24 cellular contexts compared by ENCODE assay signal in genomic region chr5:115930630-115931337, GRCh38. TPM values are rescaled to one million over a fixed set of nuclear protein-coding genes. Genes with fewer than 3 reads are reported as not detected.
"Had no signal": no experiment of that assay in that cellular context is flagged by ENCODE, and none has a peak within 500 bp of the region (broad histone marks: within the 10 kb centered on the region; RNA-seq: fewer than 3 reads in every experiment).

No MANE protein-coding gene starts in this region.

- DNase-seq: activated CD4-positive, alpha-beta memory T cell treated with anti-CD3 and anti-CD28 coated beads, Interleukin-2, amount 10 ng/mL, durations not matched to agents 7 days and 5 days; activated CD4-positive, alpha-beta T cell treated with anti-CD3 and anti-CD28 coated beads for 4 hours; activated CD4-positive, CD25-positive, alpha-beta regulatory T cell; activated CD8-positive, alpha-beta memory T cell treated with anti-CD3 and anti-CD28 coated beads, Interleukin-2, amount 10 ng/mL, durations not matched to agents 7 days and 5 days; activated T-cell treated with anti-CD3 and anti-CD28 coated beads for 4 hours; colonic mucosa; dorsolateral prefrontal cortex; effector memory CD8-positive, alpha-beta T cell; gastrocnemius medialis; hippocampal formation; left ventricle myocardium inferior; mammary epithelial cell; midbrain; natural killer cell; retina; sigmoid colon; stimulated activated CD4-positive, alpha-beta T cell treated with anti-CD3 and anti-CD28 coated beads, Interleukin-4, amount 100 ng/mL, for 1 hour; stimulated activated naive CD4-positive, alpha-beta T cell; T1000; testis had no signal

- H3K36me3 ChIP-seq: colonic mucosa, gastrocnemius medialis, left ventricle myocardium inferior, sigmoid colon, vagina had no signal

- H3K9me3 ChIP-seq: colonic mucosa, gastrocnemius medialis, left ventricle myocardium inferior, sigmoid colon, testis, vagina had no signal

- H3K27me3 ChIP-seq: colonic mucosa, dorsolateral prefrontal cortex, gastrocnemius medialis, sigmoid colon, testis, vagina had no signal

- H3K4me1 ChIP-seq: colonic mucosa, gastrocnemius medialis, left ventricle myocardium inferior, sigmoid colon, testis, vagina had no signal

- H3K4me3 ChIP-seq: colonic mucosa, dorsolateral prefrontal cortex, gastrocnemius medialis, left ventricle myocardium inferior, sigmoid colon, testis, vagina had no signal

- FAIRE-seq: bronchial epithelial cell, endothelial cell of umbilical vein had no signal

- H3K27ac ChIP-seq: colonic mucosa, dorsolateral prefrontal cortex, gastrocnemius medialis, left ventricle myocardium inferior, sigmoid colon, testis, vagina had no signal

RNA-seq across cellular contexts. Expression of gene LVRN, which starts 31.5 kb away (rescaled TPM):
- total RNA-seq: activated T-helper 1 cell treated with anti-CD3 and anti-CD28 coated beads, Interleukin-12 subunit alpha, Interleukin-12 subunit beta, Interleukin-2, Interleukin-4 antibody, amounts not matched to agents 30 ng/mL and 10 ng/mL and 1 ng/mL, durations not matched to agents 14 hours and 24 hours and 36 hours had no signal
- polyA plus RNA-seq: mammary epithelial cell had no signal
